18 cellular contexts compared by ENCODE assay signal in the genomic region with DNA sequence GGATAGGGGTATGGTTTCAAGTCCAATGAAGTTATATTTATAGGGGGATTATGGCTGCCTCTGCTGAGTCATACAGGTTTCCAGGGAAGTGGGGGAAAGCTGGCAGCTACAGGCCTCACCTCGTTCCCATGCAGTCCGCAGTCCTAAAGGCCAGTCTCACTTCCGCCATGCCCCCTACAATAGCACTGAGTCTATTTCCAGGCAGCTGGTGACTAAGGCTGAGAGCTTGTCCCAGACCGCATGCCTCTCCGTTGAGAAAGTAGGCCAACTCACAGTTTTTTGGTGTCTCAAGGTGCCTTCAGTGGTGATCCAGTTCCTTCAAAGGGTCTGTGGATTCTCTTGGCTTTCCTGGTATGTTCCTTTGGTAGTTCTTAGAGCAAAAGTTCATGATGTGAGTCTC.
DNase-seq lines count a peak whose midpoint lies in the region; ATAC-seq lines count a peak whose summit lies in the region.
"Had no signal": no experiment of that assay in that cellular context is flagged by ENCODE, and none has a peak within 500 bp of the region (broad histone marks: within the 10 kb centered on the region; RNA-seq: fewer than 3 reads in every experiment).

No MANE protein-coding gene starts in this region.

- no peak overlapping the region for H2BK12ac ChIP-seq in neuronal stem cell (ENCODE audit: low read length)

- H3K9ac ChIP-seq in neuronal stem cell (ENCODE audit: low read depth, low read length, poor library complexity) = no peak overlapping the region
- H3K9ac ChIP-seq: GM23248 had no signal

- no peaks in the 10 kb centered on the region for H3K4me1 ChIP-seq in neuronal stem cell (ENCODE audit: control insufficient read depth in 2 of 2, insufficient read depth in 1 of 2, low read depth in 1 of 2, low read length in 2 of 2)

- H3K18ac ChIP-seq in neuronal stem cell (ENCODE audit: low read length) = no peak overlapping the region

- no peak overlapping the region for H2AK5ac ChIP-seq in neuronal stem cell (ENCODE audit: low read depth, low read length)

- no peak overlapping the region for H3K27ac ChIP-seq in neuronal stem cell (replicated peaks; ENCODE audit: low read length)
- H3K27ac ChIP-seq: GM23248 had no signal

- H3K9me3 ChIP-seq in neuronal stem cell (replicated peaks in 1 of 2; ENCODE audit: control insufficient read depth in 2 of 2, insufficient read depth in 1 of 2, low read depth in 1 of 2, low read length in 2 of 2) = peaks cover 3 to 15% of the 10 kb centered on the region in 2 donors

- H3K4me2 ChIP-seq in neuronal stem cell (ENCODE audit: insufficient read depth, low read length, poor library complexity, severe bottlenecking) = no peak overlapping the region

- no peak overlapping the region for H3K14ac ChIP-seq in neuronal stem cell (ENCODE audit: low read length)

- H3K27me3 ChIP-seq in neuronal stem cell (ENCODE audit: control insufficient read depth in 3 of 3, insufficient read depth in 3 of 3, low read depth in 1 of 3, low read length in 3 of 3) = no peaks in the 10 kb centered on the region

- peak overlapping the region; percentile 13 for H2BK5ac ChIP-seq in neuronal stem cell (ENCODE audit: low read length)

- no peak overlapping the region for H3K4ac ChIP-seq in neuronal stem cell (ENCODE audit: low read length)

- H2BK120ac ChIP-seq in neuronal stem cell (ENCODE audit: low read depth, low read length) = no peak overlapping the region

- no peak overlapping the region for H3K23ac ChIP-seq in neuronal stem cell (ENCODE audit: low read depth, low read length, poor library complexity)

- H4K8ac ChIP-seq in neuronal stem cell (ENCODE audit: low read depth, low read length) = no peak overlapping the region

- DNase-seq in ELR (ENCODE audit: low read depth) (peak; percentile 25), HT1080 (ENCODE audit: low read depth) (peak; percentile 94), RKO (ENCODE audit: low spot score) (peak; percentile 0), neuronal stem cell (ENCODE audit: low spot score) (no peak), inferior parietal cortex (ENCODE audit: extremely low spot score) (no peak), NCI-H774 (lab: John Stamatoyannopoulos, UW) (no peak)
- no peak for DNase-seq in activated naive CD4-positive, alpha-beta T cell treated with anti-CD3 and anti-CD28 coated beads, Interleukin-2, amount 50 U/mL, for 16 hours
- DNase-seq: C1 segment of cervical spinal cord; Calu3; CD4-positive, alpha-beta memory T cell; COR-L47; DMS53; DMS79 treated with DMSO at 0.1 percent for 48 hours; GF-D8; GM23248; H9 had no signal

- no peaks in the 10 kb centered on the region for H3K79me1 ChIP-seq in neuronal stem cell (ENCODE audit: low read depth, low read length)

- H2AFZ ChIP-seq in neuronal stem cell (ENCODE audit: low read length) = no peak overlapping the region
- H2AFZ ChIP-seq: GM23248 had no signal

- H2BK15ac ChIP-seq in neuronal stem cell (ENCODE audit: low read length) = no peak overlapping the region

- no peak overlapping the region for H4K91ac ChIP-seq in neuronal stem cell (ENCODE audit: low read depth, low read length, poor library complexity)

- H3K36me3 ChIP-seq in neuronal stem cell (replicated peaks in 1 of 2; ENCODE audit: control insufficient read depth in 2 of 2, insufficient read depth in 2 of 2, low read length in 2 of 2) = no peaks in the 10 kb centered on the region

- WGBS in neuronal stem cell (ENCODE audit: extremely low coverage in 2 of 2, insufficient read length in 2 of 2, insufficient replicate concordance in 1 of 2), 2 donors = no CpG with 5 or more reads among the region's 5 CpGs

- H3K4me3 ChIP-seq in neuronal stem cell (ENCODE audit: low read length in 2 of 2) = no peak overlapping the region
- H3K4me3 ChIP-seq: GM23248 had no signal

- ATAC-seq in GM21447 (IDR thresholded peaks at IDR 0.05; ENCODE audit: unreplicated experiment) = no peak
- ATAC-seq: HCT116 had no signal

Comparison
In these comparisons a context has a peak if more than half of its experiments do, and no peak if none do; other contexts are left out.
1. DNase-seq: peak in ELR (single experiment), HT1080 (single experiment) and RKO (single experiment); none in neuronal stem cell (single experiment), inferior parietal cortex (single experiment), activated naive CD4-positive, alpha-beta T cell treated with anti-CD3 and anti-CD28 coated beads, Interleukin-2, amount 50 U/mL, for 16 hours (single experiment) and NCI-H774 (single experiment).